14 cellular contexts compared by ENCODE assay signal in genomic region chr3:105526349-105527111, GRCh38.
A peak's percentile ranks its signal among the peaks of the same experiment; 100 is the strongest.
DNase-seq lines count a peak whose midpoint lies in the region; ATAC-seq and FAIRE-seq lines count a peak whose summit lies in the region.
"Had no signal": no experiment of that assay in that cellular context is flagged by ENCODE, and none has a peak within 500 bp of the region (broad histone marks: within the 10 kb centered on the region; RNA-seq: fewer than 3 reads in every experiment).

No MANE protein-coding gene starts in this region.

- peaks cover 3% of the 10 kb centered on the region for H3K4me1 Mint-ChIP-seq in T-helper 17 cell

- in situ Hi-C loops in SK-MEL-5 (cut with HindIII; ENCODE audit: low pct_unique_long_range_greater_than_20kb, low sequenced_read_pairs) = no loop called here

- no peaks in the 10 kb centered on the region for H3K9me3 ChIP-seq in T-helper 17 cell (ENCODE audit: control insufficient read depth, low read length, poor library complexity, severe bottlenecking)
- H3K9me3 ChIP-seq: BLaER1 treated with 17β-estradiol and CSF1 and Interleukin-3, amounts not matched to agents 10 nM and 100 nM; prostate gland had no signal

- peak; percentile 97 for FAIRE-seq in islet of Langerhans (lab: Jason Lieb, UNC)
- FAIRE-seq: TTC549 had no signal

- no peak overlapping the region for H3K4me3 Mint-ChIP-seq in T-helper 17 cell
- H3K4me3 Mint-ChIP-seq: effector memory CD8-positive, alpha-beta T cell had no signal

- no peak overlapping the region for H3K27ac Mint-ChIP-seq in T-helper 17 cell
- H3K27ac Mint-ChIP-seq: effector memory CD8-positive, alpha-beta T cell had no signal

- H3K36me3 Mint-ChIP-seq in T-helper 17 cell (ENCODE audit: low read depth) = peaks cover 2% of the 10 kb centered on the region

- DNase-seq in COLO829 (ENCODE audit: low spot score) (peak; percentile 22), NCI-H1092 (lab: John Stamatoyannopoulos, UW) (peak; percentile 31), SK-MEL-5 (ENCODE audit: low read depth, low spot score) (peak; percentile 23), T-helper 17 cell (no peak), NCI-H1694 treated with DMSO at 0.1 percent for 48 hours (lab: John Stamatoyannopoulos, UW) (no peak), DMS53 (lab: John Stamatoyannopoulos, UW) (no peak)
- DNase-seq: effector memory CD8-positive, alpha-beta T cell; stimulated activated CD4-positive, alpha-beta T cell treated with anti-CD3 and anti-CD28 coated beads, Interleukin-4, amount 100 ng/mL, for 4 hours; stimulated activated naive CD8-positive, alpha-beta T cell treated with anti-CD3 and anti-CD28 coated beads, Interleukin-15, Interleukin-2, amounts not matched to agents 100 U/mL and 50 U/mL, for 24 hours had no signal

- ATAC-seq in T-helper 17 cell = no peak
- no peak for ATAC-seq in GM21786 (IDR thresholded peaks at IDR 0.05; ENCODE audit: unreplicated experiment)
- ATAC-seq: stimulated activated naive CD8-positive, alpha-beta T cell treated with anti-CD3 and anti-CD28 coated beads, Interleukin-15, Interleukin-2, amounts not matched to agents 100 U/mL and 50 U/mL, for 24 hours had no signal

- H3K27me3 Mint-ChIP-seq in T-helper 17 cell = no peaks in the 10 kb centered on the region
- H3K27me3 Mint-ChIP-seq: effector memory CD8-positive, alpha-beta T cell had no signal

Comparison
In these comparisons a context has a peak if more than half of its experiments do, and no peak if none do; other contexts are left out.
1. DNase-seq: peak in COLO829 (single experiment), NCI-H1092 (single experiment) and SK-MEL-5 (single experiment); none in T-helper 17 cell (0 of 3), NCI-H1694 treated with DMSO at 0.1 percent for 48 hours (single experiment) and DMS53 (single experiment).